In the genomic region with DNA sequence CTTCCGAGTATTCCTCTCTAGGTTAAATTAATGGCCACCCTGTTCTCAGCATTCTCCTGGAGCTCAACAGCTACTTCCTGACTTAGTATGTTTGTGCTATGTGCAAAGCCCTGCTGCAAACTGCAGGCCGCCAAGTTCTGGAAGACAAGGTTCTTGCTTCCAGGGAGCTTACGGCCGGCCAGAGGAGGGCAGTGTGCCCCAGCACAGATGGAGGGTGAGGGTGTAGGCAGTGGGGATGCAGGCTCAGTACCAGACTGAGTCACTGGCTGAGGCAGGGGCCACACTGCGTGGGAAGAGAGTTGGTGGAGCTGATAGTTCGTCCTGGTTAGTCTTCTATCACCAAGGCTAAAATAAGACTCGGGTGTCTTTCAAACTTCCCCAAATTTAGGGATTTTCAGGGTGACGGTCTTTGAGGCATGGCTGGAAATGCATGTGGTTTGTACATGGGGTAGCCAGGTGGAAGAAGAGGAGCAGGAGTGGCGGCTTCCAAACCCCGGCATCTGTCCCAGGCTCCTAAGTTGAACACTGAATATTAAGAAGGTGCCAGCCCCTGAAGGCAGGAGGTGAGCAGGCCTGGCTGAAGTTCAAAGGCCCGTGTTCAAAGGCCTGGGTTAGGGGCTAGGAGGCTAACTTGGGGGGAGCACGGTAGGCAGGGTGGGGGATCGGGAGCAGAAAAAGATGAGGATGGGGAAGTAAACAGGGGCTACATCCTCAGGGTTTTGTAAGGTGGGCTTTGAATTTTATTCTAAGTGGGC, we compare ENCODE assay signal across 8 cellular contexts. TPM values are rescaled to one million over a fixed set of nuclear protein-coding genes. Genes with fewer than 3 reads are reported as not detected.
DNase-seq lines count a peak whose midpoint lies in the region; ATAC-seq and TF ChIP-seq lines count a peak whose summit lies in the region.

No MANE protein-coding gene starts in this region.

- no peaks in the 10 kb centered on the region for H3K9me3 Mint-ChIP-seq in activated naive CD8-positive, alpha-beta T cell treated with anti-CD3 and anti-CD28 coated beads, Interleukin-2, amount 10 ng/mL, durations not matched to agents 7 days and 5 days

- POLR2A ChIA-PET in activated naive CD8-positive, alpha-beta T cell treated with anti-CD3 and anti-CD28 coated beads, Interleukin-2, amount 10 ng/mL, durations not matched to agents 7 days and 5 days (lab: Charles Lee) = interaction anchor here (1.7 kb wide), 1 partner anchor 44 kb away, joined by 8 read pairs; the partner anchor contains the start of gene ELK4

- no peaks in the 10 kb centered on the region for H3K27me3 ChIP-seq in lung (ENCODE audit: control insufficient read depth, insufficient read depth)

- peak overlapping the region; percentile 39 for H3K27ac Mint-ChIP-seq in activated naive CD8-positive, alpha-beta T cell treated with anti-CD3 and anti-CD28 coated beads, Interleukin-2, amount 10 ng/mL, durations not matched to agents 7 days and 5 days

- H3K4me1 ChIP-seq in lung (ENCODE audit: control insufficient read depth in 2 of 2, insufficient read depth in 2 of 2, low read length in 2 of 2) = peaks cover 0 to 3% of the 10 kb centered on the region in 2 donors

- WGBS in lung, 2 donors = 63 to 68% methylated on average over 13 of the region's 13 CpGs

- H3K36me3 Mint-ChIP-seq in activated naive CD8-positive, alpha-beta T cell treated with anti-CD3 and anti-CD28 coated beads, Interleukin-2, amount 10 ng/mL, durations not matched to agents 7 days and 5 days = no peaks in the 10 kb centered on the region

- peak overlapping the region in 1 of 2 donors; percentile 41 for H3K27ac ChIP-seq in lung (ENCODE audit: low read depth in 1 of 2, low read length in 1 of 2)

- H3K27me3 Mint-ChIP-seq in activated naive CD8-positive, alpha-beta T cell treated with anti-CD3 and anti-CD28 coated beads, Interleukin-2, amount 10 ng/mL, durations not matched to agents 7 days and 5 days = no peaks in the 10 kb centered on the region

- no peak overlapping the region for H3K4me3 ChIP-seq in lung

- DNase-seq in NCI-H510A treated with DMSO at 0.1 percent for 48 hours (lab: John Stamatoyannopoulos, UW) (peak; percentile 20), NCI-H510A (lab: John Stamatoyannopoulos, UW) (no peak), HT-29 (ENCODE audit: low spot score) (peak; percentile 36), lung (ENCODE audit: low spot score) (no peak), SW 1271 (lab: John Stamatoyannopoulos, UW) (no peak), glomerular visceral epithelial cell (ENCODE audit: extremely low spot score) (no peak)
- no peak for DNase-seq in activated naive CD8-positive, alpha-beta T cell treated with anti-CD3 and anti-CD28 coated beads, Interleukin-2, amount 10 ng/mL, durations not matched to agents 7 days and 5 days

- ATAC-seq in activated naive CD8-positive, alpha-beta T cell treated with anti-CD3 and anti-CD28 coated beads, Interleukin-2, amount 10 ng/mL, durations not matched to agents 7 days and 5 days (ENCODE audit: low read depth) = no peak
- ATAC-seq in lung (ENCODE audit: insufficient read depth, low FRiP score) = no peak
- ATAC-seq in HG03135 (IDR thresholded peaks at IDR 0.05; ENCODE audit: unreplicated experiment) = no peak

- peak; percentile 15 for TF ChIP-seq CTCF in lung (IDR thresholded peaks at IDR 0.05; ENCODE audit: control extremely low read depth, extremely low read depth)

- H3K4me3 Mint-ChIP-seq in activated naive CD8-positive, alpha-beta T cell treated with anti-CD3 and anti-CD28 coated beads, Interleukin-2, amount 10 ng/mL, durations not matched to agents 7 days and 5 days = no peak overlapping the region

- no peaks in the 10 kb centered on the region for H3K9me3 ChIP-seq in lung (ENCODE audit: control insufficient read depth in 2 of 2, insufficient read depth in 1 of 2, low read length in 1 of 2)

- H3K36me3 ChIP-seq in lung (ENCODE audit: control insufficient read depth in 2 of 2, insufficient read depth in 2 of 2, low read length in 2 of 2) = no peaks in the 10 kb centered on the region

- peaks cover 16% of the 10 kb centered on the region for H3K4me1 Mint-ChIP-seq in activated naive CD8-positive, alpha-beta T cell treated with anti-CD3 and anti-CD28 coated beads, Interleukin-2, amount 10 ng/mL, durations not matched to agents 7 days and 5 days

RNA-seq across cellular contexts. Expression of gene ELK4, which starts 42.9 kb away (rescaled TPM):
- 6.5 and 7.6 TPM in 2 replicates for total RNA-seq in HT-29 (2014; rRNA removed; shearing (Covaris generic))
- total RNA-seq in activated naive CD8-positive, alpha-beta T cell treated with anti-CD3 and anti-CD28 coated beads, Interleukin-2, amount 10 ng/mL, durations not matched to agents 7 days and 5 days = 100 to 1,000 TPM; 124 to 141 TPM
- 10 to 100 TPM; 29.3 to 46.7 TPM for total RNA-seq in lung
- 1 to 10 TPM; 5.0 to 6.3 TPM for polyA plus RNA-seq in lung

Comparison
In these comparisons a context has a peak if more than half of its experiments do, and no peak if none do; other contexts are left out.
1. DNase-seq: peak in NCI-H510A treated with DMSO at 0.1 percent for 48 hours (single experiment) and HT-29 (single experiment); none in NCI-H510A (single experiment), activated naive CD8-positive, alpha-beta T cell treated with anti-CD3 and anti-CD28 coated beads, Interleukin-2, amount 10 ng/mL, durations not matched to agents 7 days and 5 days (single experiment), lung (single experiment), SW 1271 (0 of 2) and glomerular visceral epithelial cell (single experiment).